9 cellular contexts compared by ENCODE assay signal in genomic region chr20:24634855-24635254, GRCh38.
DNase-seq lines count a peak whose midpoint lies in the region; ATAC-seq and TF ChIP-seq lines count a peak whose summit lies in the region.
"Had no signal": no experiment of that assay in that cellular context is flagged by ENCODE, and none has a peak within 500 bp of the region (broad histone marks: within the 10 kb centered on the region; RNA-seq: fewer than 3 reads in every experiment).

No MANE protein-coding gene starts in this region.

- no peak overlapping the region for H3K27ac Mint-ChIP-seq in activated T-cell treated with anti-CD3 and anti-CD28 coated beads, Interleukin-2, amount 50 U/mL, for 24 hours
- no peak overlapping the region for H3K27ac Mint-ChIP-seq in CD4-positive, alpha-beta T cell

- no peaks in the 10 kb centered on the region for H3K9me3 Mint-ChIP-seq in activated T-cell treated with anti-CD3 and anti-CD28 coated beads, Interleukin-2, amount 50 U/mL, for 24 hours
- H3K9me3 Mint-ChIP-seq in CD4-positive, alpha-beta T cell, result no peaks in the 10 kb centered on the region
- H3K9me3 Mint-ChIP-seq: central memory CD8-positive, alpha-beta T cell had no signal

- H3K27me3 ChIP-seq in AG04450 (ENCODE audit: control insufficient read depth, insufficient read depth, low read length), result no peaks in the 10 kb centered on the region
- H3K27me3 ChIP-seq in CD4-positive, alpha-beta T cell (ENCODE audit: control insufficient read depth, insufficient read depth, low read length), result no peaks in the 10 kb centered on the region

- no peak overlapping the region for H3K4me3 Mint-ChIP-seq in activated T-cell treated with anti-CD3 and anti-CD28 coated beads, Interleukin-2, amount 50 U/mL, for 24 hours
- no peak overlapping the region for H3K4me3 Mint-ChIP-seq in CD4-positive, alpha-beta T cell
- H3K4me3 Mint-ChIP-seq: central memory CD8-positive, alpha-beta T cell had no signal

- no peak overlapping the region for H3K4me3 ChIP-seq in AG04450 (ENCODE audit: low read depth, low read length)

- H3K9me3 ChIP-seq in AG04450 (ENCODE audit: control insufficient read depth, insufficient read depth, low read length), result no peaks in the 10 kb centered on the region
- no peaks in the 10 kb centered on the region for H3K9me3 ChIP-seq in CD4-positive, alpha-beta T cell (ENCODE audit: control insufficient read depth, low read length)

- intact Hi-C loops in CD4-positive, alpha-beta T cell (cut with DNase I, micrococcal nuclease), result loop anchor here in 1 of 2 experiments (10.0 kb wide), 1 partner anchor 330 kb away; no protein-coding TSS in a partner anchor

- peaks cover 6% of the 10 kb centered on the region for H3K27me3 Mint-ChIP-seq in activated T-cell treated with anti-CD3 and anti-CD28 coated beads, Interleukin-2, amount 50 U/mL, for 24 hours
- H3K27me3 Mint-ChIP-seq in CD4-positive, alpha-beta T cell, result peaks cover 3% of the 10 kb centered on the region

- no peaks in the 10 kb centered on the region for H3K36me3 Mint-ChIP-seq in activated T-cell treated with anti-CD3 and anti-CD28 coated beads, Interleukin-2, amount 50 U/mL, for 24 hours (ENCODE audit: low read depth)
- no peaks in the 10 kb centered on the region for H3K36me3 Mint-ChIP-seq in CD4-positive, alpha-beta T cell (ENCODE audit: low read depth)

- H3K27ac ChIP-seq in AG04450 (ENCODE audit: low read depth, low read length), result peak overlapping the region; percentile 73
- no peak overlapping the region for H3K27ac ChIP-seq in CD4-positive, alpha-beta T cell (ENCODE audit: low read depth, low read length)

- DNase-seq in AG04450 (ENCODE audit: low read depth, low spot score) (peak; percentile 79), HPDE6-E6E7 (ENCODE audit: extremely low spot score) (peak; percentile 35), astrocyte of the hippocampus (ENCODE audit: low read depth, low spot score) (peak; percentile 84), iris pigment epithelial cell (ENCODE audit: low read depth) (peak; percentile 78), COLO668 (lab: John Stamatoyannopoulos, UW; ENCODE audit: unreplicated experiment) (no peak)
- no peak for DNase-seq in activated T-cell treated with anti-CD3 and anti-CD28 coated beads, Interleukin-2, amount 50 U/mL, for 24 hours
- no peak for DNase-seq in CD4-positive, alpha-beta T cell

- CTCF ChIA-PET in AG04450 (lab: Charles Lee), result interaction anchor here (0.8 to 1.2 kb wide), 2 partner anchors 46 to 475 kb away, joined by 3 read pairs; no protein-coding TSS in a partner anchor
- CTCF ChIA-PET in CD4-positive, alpha-beta T cell (lab: Charles Lee), result no interaction called here

- no peak for ATAC-seq in HG02870 (IDR thresholded peaks at IDR 0.05; ENCODE audit: unreplicated experiment)
- no peak for ATAC-seq in CD4-positive, alpha-beta T cell (ENCODE audit: poor library complexity)

- no peak for TF ChIP-seq CTCF in AG04450 (IDR thresholded peaks at IDR 0.05; ENCODE audit: low read depth, low read length)
- no peak for TF ChIP-seq CTCF in CD4-positive, alpha-beta T cell (IDR thresholded peaks at IDR 0.05)

- POLR2A ChIA-PET in AG04450 (lab: Yijun Ruan, JAX), result interaction anchor here (0.8 to 1.7 kb wide), 4 partner anchors 9 to 38 kb away, joined by 3 to 10 read pairs (median 6); no protein-coding TSS in a partner anchor
- POLR2A ChIA-PET in CD4-positive, alpha-beta T cell (lab: Charles Lee), result no interaction called here

- no peaks in the 10 kb centered on the region for H3K4me1 Mint-ChIP-seq in activated T-cell treated with anti-CD3 and anti-CD28 coated beads, Interleukin-2, amount 50 U/mL, for 24 hours (ENCODE audit: low read depth)
- H3K4me1 Mint-ChIP-seq in CD4-positive, alpha-beta T cell (ENCODE audit: low read depth), result peaks cover 3% of the 10 kb centered on the region
- H3K4me1 Mint-ChIP-seq: central memory CD8-positive, alpha-beta T cell had no signal

Comparison
In these comparisons a context has a peak if more than half of its experiments do, and no peak if none do; other contexts are left out.
1. DNase-seq: peak in AG04450 (single experiment), HPDE6-E6E7 (single experiment), astrocyte of the hippocampus (single experiment) and iris pigment epithelial cell (single experiment); none in COLO668 (single experiment), activated T-cell treated with anti-CD3 and anti-CD28 coated beads, Interleukin-2, amount 50 U/mL, for 24 hours (single experiment) and CD4-positive, alpha-beta T cell (0 of 10).